In genomic region chr15:30162479-30163357, GRCh38 we compare ENCODE assay signal across 12 cellular contexts. TPM values are rescaled to one million over a fixed set of nuclear protein-coding genes. Genes with fewer than 3 reads are reported as not detected.
DNase-seq lines count a peak whose midpoint lies in the region; ATAC-seq, FAIRE-seq and TF ChIP-seq lines count a peak whose summit lies in the region.
"Not testable (repeated sequence)": the region's sequence is repeated elsewhere in the genome, so short reads cannot be mapped to it uniquely, and the experiment has no call there.
"Had no signal": no experiment of that assay in that cellular context is flagged by ENCODE, and none has a peak within 500 bp of the region (broad histone marks: within the 10 kb centered on the region; RNA-seq: fewer than 3 reads in every experiment).

No MANE protein-coding gene starts in this region.

- H3K36me3 ChIP-seq in PC-3 (ENCODE audit: low read depth, low read length); endodermal cell (ENCODE audit: control insufficient read depth, insufficient read depth, low read length); HepG2 (replicated peaks in 1 of 2; ENCODE audit: control insufficient read depth in 1 of 2, insufficient read depth in 2 of 2, low read length in 2 of 2): not testable (repeated sequence)

- intact Hi-C loops in PC-3 (cut with micrococcal nuclease); HepG2 (cut with micrococcal nuclease; ENCODE audit: unreplicated experiment): not testable (repeated sequence)

- 33% methylated on average over 4 of the region's 4 CpGs for WGBS in A549 (ENCODE audit: missing lambda C conversion rate)
- 84 to 100% methylated on average over 1 to 4 of the region's 4 CpGs for WGBS in endodermal cell (ENCODE audit: insufficient coverage in 1 of 2, insufficient read length in 1 of 2), 2 experiments
- 10% methylated on average over 4 of the region's 4 CpGs for WGBS in HepG2 (ENCODE audit: low lambda C conversion rate)

- not testable (repeated sequence) for H3K9me2 ChIP-seq in PC-3 (replicated peaks; ENCODE audit: low read length)

- H3K4me3 Mint-ChIP-seq in activated naive CD4-positive, alpha-beta T cell treated with anti-CD3 and anti-CD28 coated beads, Interleukin-2, amount 10 ng/mL, durations not matched to agents 7 days and 5 days; endodermal cell: not testable (repeated sequence)

- POLR2A ChIA-PET in A549 (lab: Yijun Ruan, JAX); PC-3 (lab: Charles Lee; ENCODE audit: unreplicated experiment); HepG2 (lab: Yijun Ruan, JAX): not testable (repeated sequence)

- H3F3A ChIP-seq in PC-3 (ENCODE audit: low read length, unreplicated experiment), result not testable (repeated sequence)

- H3K9me3 ChIP-seq in A549; PC-3 (ENCODE audit: low read length); endodermal cell (ENCODE audit: control insufficient read depth, low read length); HepG2 (ENCODE audit: low read length): not testable (repeated sequence)

- H3K4me1 Mint-ChIP-seq in activated naive CD4-positive, alpha-beta T cell treated with anti-CD3 and anti-CD28 coated beads, Interleukin-2, amount 10 ng/mL, durations not matched to agents 7 days and 5 days; endodermal cell: not testable (repeated sequence)

- H3K4me2 ChIP-seq in A549; PC-3 (ENCODE audit: low read length); HepG2 (ENCODE audit: low read depth, low read length): not testable (repeated sequence)

- FAIRE-seq in A549 (lab: Jason Lieb, UNC), result peak; percentile 73
- peak; percentile 46 for FAIRE-seq in HTR-8/SVneo (lab: Jason Lieb, UNC)
- not testable (repeated sequence) for FAIRE-seq in HepG2 (lab: Jason Lieb, UNC)

- not testable (repeated sequence) for TF ChIP-seq EP300 in A549 (IDR thresholded peaks at IDR 0.05); HepG2 (IDR thresholded peaks at IDR 0.05; ENCODE audit: low read depth in 2 of 2, low read length in 2 of 2); HepG2 (CRISPR knock-in tag; IDR thresholded peaks at IDR 0.05; ENCODE audit: borderline replicate concordance)

- not testable (repeated sequence) for H3K27ac ChIP-seq in A549; PC-3 (ENCODE audit: low read length); endodermal cell (ENCODE audit: low read depth, low read length); HepG2 (ENCODE audit: extremely low read length, insufficient read depth, low read length)

- not testable (repeated sequence) for H3K36me3 Mint-ChIP-seq in activated naive CD4-positive, alpha-beta T cell treated with anti-CD3 and anti-CD28 coated beads, Interleukin-2, amount 10 ng/mL, durations not matched to agents 7 days and 5 days; endodermal cell (ENCODE audit: low read depth)

- not testable (repeated sequence) for TF ChIP-seq POLR2A in A549 (IDR thresholded peaks at IDR 0.05; ENCODE audit: low read length); HepG2 (IDR thresholded peaks at IDR 0.05; ENCODE audit: insufficient read depth in 1 of 2, low read depth in 2 of 2, low read length in 2 of 2)

- not testable (repeated sequence) for DNase-seq in A549 (ENCODE audit: low read depth in 1 of 2, low spot score in 1 of 2); HTR-8/SVneo (ENCODE audit: insufficient read length, low spot score); PC-3; activated naive CD4-positive, alpha-beta T cell treated with anti-CD3 and anti-CD28 coated beads, Interleukin-2, amount 10 ng/mL, durations not matched to agents 7 days and 5 days; HepG2 (ENCODE audit: low spot score)
- peak; percentile 9 for DNase-seq in endodermal cell

- not testable (repeated sequence) for H3K9ac ChIP-seq in PC-3 (ENCODE audit: low read length); endodermal cell (ENCODE audit: extremely low read depth, low read length, poor library complexity, severe bottlenecking); HepG2 (ENCODE audit: insufficient read depth, low read depth, low read length)

- not testable (repeated sequence) for H3K9me3 Mint-ChIP-seq in activated naive CD4-positive, alpha-beta T cell treated with anti-CD3 and anti-CD28 coated beads, Interleukin-2, amount 10 ng/mL, durations not matched to agents 7 days and 5 days; endodermal cell

- not testable (repeated sequence) for H3K4me1 ChIP-seq in A549; PC-3 (ENCODE audit: insufficient read depth, low read length); endodermal cell (ENCODE audit: control insufficient read depth, insufficient read depth, low read length); HepG2 (ENCODE audit: insufficient read depth, low read length)

- CTCF ChIA-PET in A549 (lab: Yijun Ruan, JAX); PC-3 (lab: Charles Lee); activated naive CD4-positive, alpha-beta T cell treated with anti-CD3 and anti-CD28 coated beads, Interleukin-2, amount 10 ng/mL, durations not matched to agents 7 days and 5 days (lab: Charles Lee); HepG2 (lab: Yijun Ruan, JAX; ENCODE audit: low intra/inter-chr PET ratio, low total read pairs): not testable (repeated sequence)

- not testable (repeated sequence) for TF ChIP-seq CTCF in A549 (IDR thresholded peaks at IDR 0.05); PC-3 (conservative IDR thresholded peaks at IDR 0.05; ENCODE audit: low read depth, low read length); endodermal cell (conservative IDR thresholded peaks at IDR 0.05); HepG2 (CRISPR knock-in tag; IDR thresholded peaks at IDR 0.05)

- not testable (repeated sequence) for TF ChIP-seq RAD21 in A549 (conservative IDR thresholded peaks at IDR 0.05 in 1 of 2, IDR thresholded peaks at IDR 0.05 in 1 of 2); HepG2 (CRISPR knock-in tag; IDR thresholded peaks at IDR 0.05)

- H3K4me3 ChIP-seq in A549; PC-3 (ENCODE audit: low read length); endodermal cell (ENCODE audit: low read length); HepG2 (replicated peaks in 1 of 3; ENCODE audit: insufficient read depth in 1 of 3, low read depth in 2 of 3, low read length in 3 of 3): not testable (repeated sequence)

- not testable (repeated sequence) for BruUV-seq in PC-3 (replicated peaks; lab: Mats Ljungman, UMichigan); HepG2 (replicated peaks; lab: Mats Ljungman, UMichigan)

- peak overlapping the region; percentile 12 for H3K27ac Mint-ChIP-seq in activated naive CD4-positive, alpha-beta T cell treated with anti-CD3 and anti-CD28 coated beads, Interleukin-2, amount 10 ng/mL, durations not matched to agents 7 days and 5 days
- H3K27ac Mint-ChIP-seq in endodermal cell, result not testable (repeated sequence)

- H4K20me1 ChIP-seq in PC-3 (ENCODE audit: low read length); HepG2 (ENCODE audit: insufficient read depth, low read length): not testable (repeated sequence)

- H3K79me2 ChIP-seq in PC-3 (ENCODE audit: low read length); HepG2 (ENCODE audit: insufficient read depth, low read length): not testable (repeated sequence)

- not testable (repeated sequence) for H3K27me3 Mint-ChIP-seq in activated naive CD4-positive, alpha-beta T cell treated with anti-CD3 and anti-CD28 coated beads, Interleukin-2, amount 10 ng/mL, durations not matched to agents 7 days and 5 days; endodermal cell (ENCODE audit: insufficient read depth)

- not testable (repeated sequence) for H2AFZ ChIP-seq in PC-3 (ENCODE audit: low read length); HepG2 (ENCODE audit: low read length)

- in situ Hi-C loops in HepG2 (cut with HindIII; ENCODE audit: extremely low pct_ligation_motif_present, low pct_unique_long_range_greater_than_20kb), result not testable (repeated sequence)

- H3K27me3 ChIP-seq in PC-3 (ENCODE audit: low read length); endodermal cell (ENCODE audit: control insufficient read depth, insufficient read depth, low read length, poor library complexity, severe bottlenecking); HepG2 (ENCODE audit: control insufficient read depth in 1 of 2, insufficient read depth in 2 of 2, low read length in 2 of 2): not testable (repeated sequence)

- ATAC-seq in A549 (peak; percentile 74 to 75), PC-3 (peak; percentile 78), HepG2 (peak; percentile 39)

RNA-seq across cellular contexts. Expression of gene GOLGA8T, which starts 27.9 kb away (rescaled TPM):
- polyA plus RNA-seq in A549 (2011; rRNA removed) (1.4 and 1.8 TPM in 2 replicates), A549 (2017; fragmentation: RNase III; extraction: RNeasy Plus Mini Kit Qiagen cat#74134 plus additional on column Dnase treatment) (0.96 to 2.1 TPM (median 1.3 TPM) in 3 replicates), HepG2 (2011; rRNA removed) (0.07 TPM in 1 of 2 replicates, not detected in the other)
- polyA plus RNA-seq in A549 (2012; cell fraction: cytosol; rRNA removed), result 0.67 and 0.74 TPM in 2 replicates
- polyA plus RNA-seq in A549 (2012; cell fraction: nucleus; rRNA removed), result 2.3 and 2.4 TPM in 2 replicates
- polyA minus RNA-seq in A549 (2011; rRNA and poly(A)+ RNA removed), result 1.1 and 1.2 TPM in 2 replicates
- total RNA-seq in PC-3 (2014; rRNA removed) (0.15 TPM in 1 of 2 replicates, not detected in the other), endodermal cell (under 1 TPM; 0.20 to 0.58 TPM), HepG2 (2016; rRNA removed; fragmentation: Illumina TruSeq; extraction: Trizol) (not detected in 2 replicates)
- 0.68 TPM for polyA plus RNA-seq in endodermal cell (2013, experiment 1 of 2)
- 0.50 TPM for polyA plus RNA-seq in endodermal cell (2013, experiment 2 of 2)
- not detected in 2 replicates for total RNA-seq in HepG2 (2016; cell fraction: cytosol; rRNA removed; fragmentation: Illumina TruSeq; extraction: Trizol; ENCODE audit: low read depth)
- total RNA-seq in HepG2 (2016; cell fraction: insoluble cytoplasmic fraction; rRNA removed; fragmentation: Illumina TruSeq; extraction: Trizol), result not detected in 2 replicates
- not detected in 2 replicates for total RNA-seq in HepG2 (2016; cell fraction: membrane; rRNA removed; fragmentation: Illumina TruSeq; extraction: Trizol)
- total RNA-seq in HepG2 (2016; cell fraction: nucleus; rRNA removed; fragmentation: Illumina TruSeq; extraction: Trizol), result not detected in 2 replicates
- 0.05 TPM in 1 of 2 replicates, not detected in the other for polyA plus RNA-seq in HepG2 (2011; cell fraction: cytosol; rRNA removed)
- not detected in 2 replicates for polyA plus RNA-seq in HepG2 (2011; cell fraction: nucleus; rRNA removed)
- 0.16 TPM in 1 of 2 replicates, not detected in the other for polyA plus RNA-seq in HepG2 (2012)
- polyA plus RNA-seq in HepG2 (2016; cell fraction: cytosol; fragmentation: Illumina TruSeq; extraction: Trizol; ENCODE audit: low read depth), result not detected in 2 replicates
- not detected in 2 replicates for polyA plus RNA-seq in HepG2 (2016; cell fraction: insoluble cytoplasmic fraction; fragmentation: Illumina TruSeq; extraction: Trizol; ENCODE audit: low read depth)
- polyA plus RNA-seq in HepG2 (2016; cell fraction: membrane; fragmentation: Illumina TruSeq; extraction: Trizol; ENCODE audit: low read depth), result not detected in 2 replicates
- not detected in 2 replicates for polyA plus RNA-seq in HepG2 (2016; cell fraction: nucleus; fragmentation: Illumina TruSeq; extraction: Trizol; ENCODE audit: insufficient read depth, low read depth)
- polyA minus RNA-seq in HepG2 (2011; rRNA and poly(A)+ RNA removed; ENCODE audit: low replicate concordance), result 0.07 TPM in 1 of 2 replicates, not detected in the other
- not detected in 2 replicates for polyA minus RNA-seq in HepG2 (2011; cell fraction: cytosol; rRNA and poly(A)+ RNA removed)
- polyA minus RNA-seq in HepG2 (2011; cell fraction: nucleus; rRNA and poly(A)+ RNA removed), result 0.50 TPM in 1 of 2 replicates, not detected in the other
- total RNA-seq: Calu3, G401, H4, HFFc6 had no signal
- polyA plus RNA-seq: CD4-positive, alpha-beta memory T cell; GM23338 had no signal
